8 cellular contexts compared by ENCODE assay signal in genomic region chr19:1093811-1094553, GRCh38. TPM values are rescaled to one million over a fixed set of nuclear protein-coding genes. Genes with fewer than 3 reads are reported as not detected.
DNase-seq lines count a peak whose midpoint lies in the region; ATAC-seq and TF ChIP-seq lines count a peak whose summit lies in the region.

No MANE protein-coding gene starts in this region.

- H3K23ac ChIP-seq in trophoblast cell (ENCODE audit: low read length) = no peak overlapping the region

- peak overlapping the region; percentile 100 for H3K4ac ChIP-seq in trophoblast cell (ENCODE audit: low read depth, low read length)

- no peak overlapping the region for H2AK5ac ChIP-seq in trophoblast cell (ENCODE audit: low read length)

- TF ChIP-seq CTCF in DOHH2 (IDR thresholded peaks at IDR 0.05; ENCODE audit: low read depth, low read length, poor library complexity, severe bottlenecking) (no peak), RWPE2 (IDR thresholded peaks at IDR 0.05; ENCODE audit: poor library complexity, severe bottlenecking) (no peak), fibroblast of mammary gland (conservative IDR thresholded peaks at IDR 0.05; ENCODE audit: control insufficient read depth, insufficient read depth, low read depth, low read length) (no peak)

- peak overlapping the region; percentile 16 for H3K18ac ChIP-seq in trophoblast cell (ENCODE audit: low read length)

- H3K4me1 ChIP-seq in DOHH2 (ENCODE audit: control insufficient read depth, low read length) (peaks cover 33% of the 10 kb centered on the region), RWPE2 (ENCODE audit: insufficient read depth, poor library complexity, severe bottlenecking) (peaks cover 5% of the 10 kb centered on the region), trophoblast cell (ENCODE audit: control insufficient read depth in 1 of 2, insufficient read depth in 2 of 2, low read length in 2 of 2) (peaks cover 18 to 21% of the 10 kb centered on the region in 2 experiments)

- H2BK12ac ChIP-seq in trophoblast cell (ENCODE audit: low read length) = no peak overlapping the region

- no peak overlapping the region for H2BK120ac ChIP-seq in trophoblast cell (ENCODE audit: insufficient read depth, low read length, poor library complexity)

- no peak overlapping the region for H3K27ac ChIP-seq in DOHH2 (ENCODE audit: low read depth, low read length)
- H3K27ac ChIP-seq in RWPE2 (ENCODE audit: poor library complexity, severe bottlenecking) = peak overlapping the region; percentile 51
- no peak overlapping the region for H3K27ac ChIP-seq in trophoblast cell (ENCODE audit: low read depth, low read length)

- no peak for ATAC-seq in RWPE2 (ENCODE audit: low read depth)

- peaks cover 7% of the 10 kb centered on the region; the same call in 1 of the 2 replicates for H3F3A ChIP-seq in DOHH2 (ENCODE audit: control insufficient read depth, insufficient read depth)

- peaks cover 14% of the 10 kb centered on the region for H3K79me1 ChIP-seq in trophoblast cell (ENCODE audit: low read length)

- no peak overlapping the region for H4K91ac ChIP-seq in trophoblast cell (ENCODE audit: low read depth, low read length)

- peak overlapping the region; percentile 83 for H3K9ac ChIP-seq in trophoblast cell (ENCODE audit: low read length)

- no peaks in the 10 kb centered on the region for H3K9me2 ChIP-seq in DOHH2 (replicated peaks; ENCODE audit: control insufficient read depth, low read length)

- no peak overlapping the region for H4K8ac ChIP-seq in trophoblast cell (ENCODE audit: low read depth, low read length)

- H3K14ac ChIP-seq in trophoblast cell (ENCODE audit: low read length) = peak overlapping the region; percentile 2

- WGBS in trophoblast cell (ENCODE audit: extremely low coverage, insufficient coverage, insufficient read length) = no CpG with 5 or more reads among the region's 32 CpGs

- peak overlapping the region; percentile 10 for H2AFZ ChIP-seq in trophoblast cell (ENCODE audit: insufficient read depth, low read length, poor library complexity)

- H3K79me2 ChIP-seq in DOHH2 (ENCODE audit: control insufficient read depth, low read length) = peaks cover 43% of the 10 kb centered on the region
- peaks cover 14% of the 10 kb centered on the region for H3K79me2 ChIP-seq in trophoblast cell (ENCODE audit: control insufficient read depth, insufficient read depth, low read length, poor library complexity)

- H4K12ac ChIP-seq in trophoblast cell (ENCODE audit: low read depth, low read length) = peak overlapping the region; percentile 65

- H3K27me3 ChIP-seq in DOHH2 (ENCODE audit: control insufficient read depth, low read length) (no peaks in the 10 kb centered on the region), RWPE2 (ENCODE audit: insufficient read depth, poor library complexity, severe bottlenecking) (no peaks in the 10 kb centered on the region), trophoblast cell (ENCODE audit: insufficient read depth, low read length) (no peaks in the 10 kb centered on the region)

- peak overlapping the region; percentile 72 for H3K4me2 ChIP-seq in DOHH2 (ENCODE audit: low read length)
- H3K4me2 ChIP-seq in trophoblast cell (ENCODE audit: low read length) = peak overlapping the region; percentile 96

- DNase-seq in RWPE2 (ENCODE audit: low spot score) = no peak
- DNase-seq in fibroblast of mammary gland (ENCODE audit: low read depth) = no peak
- DNase-seq in trophoblast cell = no peak
- no peak for DNase-seq in H4 (ENCODE audit: low spot score)
- no peak for DNase-seq in activated effector memory CD4-positive, alpha-beta T cell treated with Interleukin-2 at 50 U/mL for 16 hours
- DNase-seq in NCI-H748 (lab: John Stamatoyannopoulos, UW; ENCODE audit: unreplicated experiment) = no peak
- no peak for DNase-seq in NCI-H524 (lab: John Stamatoyannopoulos, UW)

- peaks cover 48% of the 10 kb centered on the region for H3K36me3 ChIP-seq in DOHH2 (ENCODE audit: control insufficient read depth, low read length)
- H3K36me3 ChIP-seq in RWPE2 (ENCODE audit: low read depth) = peaks cover 31% of the 10 kb centered on the region
- peaks cover 40 to 41% of the 10 kb centered on the region in 2 experiments for H3K36me3 ChIP-seq in trophoblast cell (ENCODE audit: control insufficient read depth in 1 of 2, insufficient read depth in 2 of 2, low read length in 2 of 2)

- H3K9me3 ChIP-seq in DOHH2 (ENCODE audit: control insufficient read depth, insufficient read depth, low read length) = no peaks in the 10 kb centered on the region
- no peaks in the 10 kb centered on the region for H3K9me3 ChIP-seq in RWPE2 (ENCODE audit: severe bottlenecking)
- no peaks in the 10 kb centered on the region for H3K9me3 ChIP-seq in trophoblast cell (ENCODE audit: insufficient read depth, low read depth, low read length)

- peak overlapping the region; percentile 79 for H3K4me3 ChIP-seq in DOHH2 (ENCODE audit: low read length)
- peak overlapping the region; percentile 67 for H3K4me3 ChIP-seq in RWPE2 (ENCODE audit: severe bottlenecking)
- H3K4me3 ChIP-seq in fibroblast of mammary gland (ENCODE audit: control insufficient read depth, low read depth, low read length) = peak overlapping the region; percentile 72
- H3K4me3 ChIP-seq in trophoblast cell (ENCODE audit: low read depth, low read length) = peak overlapping the region; percentile 96

- no peak overlapping the region for H2BK5ac ChIP-seq in trophoblast cell (ENCODE audit: low read depth, low read length, poor library complexity)

- H4K20me1 ChIP-seq in DOHH2 (ENCODE audit: control insufficient read depth, insufficient read depth, low read depth, low read length) = peaks cover 15% of the 10 kb centered on the region

RNA-seq across cellular contexts. Expression of gene POLR2E, which starts 1.2 kb away (rescaled TPM):
- 192 and 197 TPM in 2 replicates for polyA plus RNA-seq in trophoblast cell (2013)
- 237 and 244 TPM in 2 replicates for total RNA-seq in H4 (2014; rRNA removed; shearing (Covaris generic))

RNA-seq across cellular contexts. Expression of gene GPX4, which starts 9.8 kb away (rescaled TPM):
- 795 and 804 TPM in 2 replicates for polyA plus RNA-seq in trophoblast cell (2013)
- 470 and 493 TPM in 2 replicates for total RNA-seq in H4 (2014; rRNA removed; shearing (Covaris generic))

RNA-seq across cellular contexts. Expression of gene ARHGAP45, which starts 27.0 kb away (rescaled TPM):
- 13.6 and 14.5 TPM in 2 replicates for polyA plus RNA-seq in trophoblast cell (2013)
- 2.4 and 3.2 TPM in 2 replicates for total RNA-seq in H4 (2014; rRNA removed; shearing (Covaris generic))

RNA-seq across cellular contexts. Expression of gene ABCA7, which starts 54.1 kb away (rescaled TPM):
- 26.8 and 27.6 TPM in 2 replicates for polyA plus RNA-seq in trophoblast cell (2013)
- total RNA-seq in H4 (2014; rRNA removed; shearing (Covaris generic)) = 2.9 and 3.6 TPM in 2 replicates
